Comparison of ENCODE assay signal across 20 cellular contexts in genomic region chr6:148021715-148022114, GRCh38.
DNase-seq lines count a peak whose midpoint lies in the region; ATAC-seq, FAIRE-seq and TF ChIP-seq lines count a peak whose summit lies in the region.
"Had no signal": no experiment of that assay in that cellular context is flagged by ENCODE, and none has a peak within 500 bp of the region (broad histone marks: within the 10 kb centered on the region; RNA-seq: fewer than 3 reads in every experiment).

No MANE protein-coding gene starts in this region.

- peak overlapping the region; percentile 51 for H3K4me2 ChIP-seq in endothelial cell of umbilical vein (ENCODE audit: insufficient read depth, low read length)
- H3K4me2 ChIP-seq: A549 had no signal

- H4K20me1 ChIP-seq in endothelial cell of umbilical vein (replicated peaks; ENCODE audit: control insufficient read depth, extremely low read depth, insufficient read depth, low read length) = no peaks in the 10 kb centered on the region

- no TSS peak for BruUV-seq in endothelial cell of umbilical vein (replicated peaks; lab: Mats Ljungman, UMichigan)

- peaks cover 0 to 14% of the 10 kb centered on the region in 2 donors for H3K9me3 Mint-ChIP-seq in stimulated activated naive CD8-positive, alpha-beta T cell treated with anti-CD3 and anti-CD28 coated beads, Interleukin-15, amount 100 ng/mL, for 72 hours

- peak overlapping the region; percentile 87 for H3K27ac ChIP-seq in endothelial cell of umbilical vein (ENCODE audit: insufficient read depth, low read depth, low read length)
- H3K27ac ChIP-seq: A549, heart left ventricle had no signal

- TF ChIP-seq CTCF in endothelial cell of umbilical vein (IDR thresholded peaks at IDR 0.05; ENCODE audit: extremely low read depth in 1 of 2, insufficient read depth in 1 of 2, low read depth in 1 of 2, low read length in 2 of 2) = no peak

- no peaks in the 10 kb centered on the region for H3K79me2 ChIP-seq in endothelial cell of umbilical vein (ENCODE audit: control insufficient read depth, insufficient read depth, low read length)

- no peak overlapping the region for H3K27ac Mint-ChIP-seq in stimulated activated naive CD8-positive, alpha-beta T cell treated with anti-CD3 and anti-CD28 coated beads, Interleukin-15, amount 100 ng/mL, for 72 hours
- H3K27ac Mint-ChIP-seq: CD14-positive monocyte; stimulated activated naive CD8-positive, alpha-beta T cell treated with anti-CD3 and anti-CD28 coated beads, Interleukin-15, Interleukin-2, amounts not matched to agents 100 ng/mL and 50 ng/mL, for 24 hours; T-helper 17 cell had no signal

- no peaks in the 10 kb centered on the region for H3K27me3 ChIP-seq in endothelial cell of umbilical vein (ENCODE audit: control insufficient read depth in 2 of 2, insufficient read depth in 2 of 2, low read length in 2 of 2)
- H3K27me3 ChIP-seq: heart left ventricle had no signal

- H3K36me3 ChIP-seq in endothelial cell of umbilical vein (ENCODE audit: control insufficient read depth in 2 of 2, extremely low read depth in 1 of 2, insufficient read depth in 2 of 2, low read length in 2 of 2) = no peaks in the 10 kb centered on the region
- H3K36me3 ChIP-seq: heart left ventricle had no signal

- H3K9me3 ChIP-seq in endothelial cell of umbilical vein (replicated peaks; ENCODE audit: control insufficient read depth, insufficient read depth, low read length) = no peaks in the 10 kb centered on the region
- H3K9me3 ChIP-seq: A549 had no signal

- no peaks in the 10 kb centered on the region for H3K9me1 ChIP-seq in endothelial cell of umbilical vein (replicated peaks; ENCODE audit: control insufficient read depth, extremely low read depth, insufficient read depth, low read length)

- CTCF ChIA-PET in endothelial cell of umbilical vein (lab: Charles Lee) = interaction anchor here (0.6 to 1.1 kb wide), 2 partner anchors 112 to 515 kb away, joined by 3 to 5 read pairs; no protein-coding TSS in a partner anchor

- peak overlapping the region; percentile 75 for H2AFZ ChIP-seq in endothelial cell of umbilical vein (ENCODE audit: low read depth, low read length)

- H3K4me3 ChIP-seq in endothelial cell of umbilical vein (replicated peaks in 1 of 3; ENCODE audit: insufficient read depth in 1 of 3, low read depth in 1 of 3, low read length in 3 of 3) = peak overlapping the region in 2 of 3 experiments; percentile 3 to 18
- H3K4me3 ChIP-seq: A549, heart left ventricle had no signal

- intact Hi-C loops in endothelial cell of umbilical vein (cut with micrococcal nuclease) = loop anchor here (1.0 to 10.0 kb wide), 8 partner anchors 43 to 819 kb away; no protein-coding TSS in a partner anchor

- no peak overlapping the region for H3K4me3 Mint-ChIP-seq in stimulated activated naive CD8-positive, alpha-beta T cell treated with anti-CD3 and anti-CD28 coated beads, Interleukin-15, amount 100 ng/mL, for 72 hours
- H3K4me3 Mint-ChIP-seq: CD14-positive monocyte; stimulated activated naive CD8-positive, alpha-beta T cell treated with anti-CD3 and anti-CD28 coated beads, Interleukin-15, Interleukin-2, amounts not matched to agents 100 ng/mL and 50 ng/mL, for 24 hours; T-helper 17 cell had no signal

- FAIRE-seq in endothelial cell of umbilical vein (lab: Jason Lieb, UNC) = no peak
- FAIRE-seq: A549, islet of Langerhans had no signal

- DNase-seq in NCI-H2029 (lab: John Stamatoyannopoulos, UW) (peak; percentile 19), NCI-H2029 treated with DMSO at 0.1 percent for 48 hours (lab: John Stamatoyannopoulos, UW) (no peak), NCI-H748 (lab: John Stamatoyannopoulos, UW; ENCODE audit: unreplicated experiment) (peak; percentile 58), endothelial cell of umbilical vein (ENCODE audit: low read depth, low spot score) (peak; percentile 91), renal cortical epithelial cell (ENCODE audit: low read depth) (peak; percentile 40), cerebellar nuclear complex (lab: John Stamatoyannopoulos, UW) (no peak)
- no peak for DNase-seq in stimulated activated CD4-positive, alpha-beta T cell treated with anti-CD3 and anti-CD28 coated beads, Interleukin-4, amount 100 ng/mL, for 4 hours
- DNase-seq in stimulated activated naive CD8-positive, alpha-beta T cell treated with anti-CD3 and anti-CD28 coated beads, Interleukin-15, amount 100 ng/mL, for 72 hours = no peak
- DNase-seq: activated CD4-positive, CD25-positive, alpha-beta regulatory T cell treated with anti-CD3 and anti-CD28 coated beads, Interleukin-2, amount 50 U/mL, for 72 hours; activated effector memory CD4-positive, alpha-beta T cell treated with anti-CD3 and anti-CD28 coated beads, Interleukin-2, amount 50 U/mL, for 16 hours; amniotic stem cell; DMS79 treated with DMSO at 0.1 percent for 48 hours; effector CD8-positive, alpha-beta T cell; heart left ventricle; NCI-H2081 treated with DMSO at 0.1 percent for 48 hours; T-helper 17 cell had no signal

- ATAC-seq in stimulated activated naive CD8-positive, alpha-beta T cell treated with anti-CD3 and anti-CD28 coated beads, Interleukin-15, amount 100 ng/mL, for 72 hours = no peak
- ATAC-seq: A549, heart left ventricle, T-helper 17 cell had no signal

- H3K4me1 ChIP-seq in endothelial cell of umbilical vein (ENCODE audit: control insufficient read depth, extremely low read depth, insufficient read depth, low read length) = peaks cover 18% of the 10 kb centered on the region
- H3K4me1 ChIP-seq: A549, heart left ventricle had no signal

- POLR2A ChIA-PET in endothelial cell of umbilical vein (lab: Charles Lee) = no interaction called here

- dilution Hi-C loops in endothelial cell of umbilical vein (cut with MboI; ENCODE audit: extremely low pct_ligation_motif_present, low sequenced_read_pairs) = no loop called here

- TF ChIP-seq POLR2A in endothelial cell of umbilical vein (IDR thresholded peaks at IDR 0.05; ENCODE audit: low read depth, low read length) = no peak

- H3K9ac ChIP-seq in endothelial cell of umbilical vein (replicated peaks; ENCODE audit: extremely low read depth, insufficient read depth, low read length) = peak overlapping the region; percentile 62

- H3K27me3 Mint-ChIP-seq in stimulated activated naive CD8-positive, alpha-beta T cell treated with anti-CD3 and anti-CD28 coated beads, Interleukin-15, amount 100 ng/mL, for 72 hours = no peaks in the 10 kb centered on the region
- H3K27me3 Mint-ChIP-seq: stimulated activated naive CD8-positive, alpha-beta T cell treated with anti-CD3 and anti-CD28 coated beads, Interleukin-15, Interleukin-2, amounts not matched to agents 100 ng/mL and 50 ng/mL, for 24 hours; T-helper 17 cell had no signal

- no peaks in the 10 kb centered on the region for H3K4me1 Mint-ChIP-seq in stimulated activated naive CD8-positive, alpha-beta T cell treated with anti-CD3 and anti-CD28 coated beads, Interleukin-15, amount 100 ng/mL, for 72 hours
- H3K4me1 Mint-ChIP-seq: CD14-positive monocyte, T-helper 17 cell had no signal

TF ChIP-seq in endothelial cell of umbilical vein, 7 proteins besides CTCF, POLR2A, EP300 and RAD21:
- TF ChIP-seq POLR2AphosphoS5 (IDR thresholded peaks at IDR 0.05; ENCODE audit: insufficient read depth, low read depth, low read length) = no peak
TF ChIP-seq in endothelial cell of umbilical vein: peak in this region for 0.

Comparison
In these comparisons a context has a peak if more than half of its experiments do, and no peak if none do; other contexts are left out.
1. DNase-seq: peak in NCI-H2029 (single experiment), NCI-H748 (single experiment), endothelial cell of umbilical vein (single experiment) and renal cortical epithelial cell (single experiment); none in NCI-H2029 treated with DMSO at 0.1 percent for 48 hours (single experiment), stimulated activated CD4-positive, alpha-beta T cell treated with anti-CD3 and anti-CD28 coated beads, Interleukin-4, amount 100 ng/mL, for 4 hours (0 of 2), cerebellar nuclear complex (0 of 2) and stimulated activated naive CD8-positive, alpha-beta T cell treated with anti-CD3 and anti-CD28 coated beads, Interleukin-15, amount 100 ng/mL, for 72 hours (0 of 2).